In the genomic region with DNA sequence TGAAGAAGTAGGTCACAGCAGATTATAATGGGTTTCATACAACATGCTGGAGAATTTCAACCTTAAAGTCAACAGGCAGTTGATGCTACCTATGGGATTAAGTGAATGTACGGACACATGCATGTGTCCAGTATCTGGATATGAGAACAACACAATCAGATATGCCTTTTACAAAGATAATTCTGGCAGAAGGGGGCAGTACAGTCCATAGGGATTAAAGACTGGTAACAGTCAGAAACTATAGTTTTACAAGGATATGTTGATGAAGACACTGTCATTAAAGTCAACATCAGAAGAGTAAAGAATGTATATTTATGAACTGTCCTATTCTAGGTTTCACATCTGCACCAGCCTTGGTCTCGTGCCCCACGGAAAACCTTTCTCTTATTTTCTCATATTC, we compare ENCODE assay signal across 16 cellular contexts. TPM values are rescaled to one million over a fixed set of nuclear protein-coding genes. Genes with fewer than 3 reads are reported as not detected.
DNase-seq lines count a peak whose midpoint lies in the region; ATAC-seq, FAIRE-seq and TF ChIP-seq lines count a peak whose summit lies in the region.
"Had no signal": no experiment of that assay in that cellular context is flagged by ENCODE, and none has a peak within 500 bp of the region (broad histone marks: within the 10 kb centered on the region; RNA-seq: fewer than 3 reads in every experiment).

No MANE protein-coding gene starts in this region.

- H3K4me3 ChIP-seq in AG04450 (ENCODE audit: low read depth, low read length), result no peak overlapping the region
- H3K4me3 ChIP-seq in adrenal gland, result no peak overlapping the region
- H3K4me3 ChIP-seq in kidney (ENCODE audit: low read length in 2 of 2), result no peak overlapping the region
- H3K4me3 ChIP-seq in heart right ventricle, result no peak overlapping the region
- no peak overlapping the region for H3K4me3 ChIP-seq in uterus
- H3K4me3 ChIP-seq: prostate gland had no signal

- H3K9me3 ChIP-seq in AG04450 (ENCODE audit: control insufficient read depth, insufficient read depth, low read length) (no peaks in the 10 kb centered on the region), adrenal gland (replicated peaks in 1 of 3) (no peaks in the 10 kb centered on the region), kidney (ENCODE audit: control insufficient read depth in 1 of 2, low read length in 2 of 2) (no peaks in the 10 kb centered on the region), heart right ventricle (no peaks in the 10 kb centered on the region), uterus (no peaks in the 10 kb centered on the region)
- H3K9me3 ChIP-seq: prostate gland had no signal

- no peaks in the 10 kb centered on the region for H3K4me1 ChIP-seq in adrenal gland (replicated peaks in 1 of 2)
- H3K4me1 ChIP-seq in kidney (ENCODE audit: control insufficient read depth in 1 of 2, insufficient read depth in 1 of 2, low read depth in 1 of 2, low read length in 2 of 2), result no peaks in the 10 kb centered on the region
- H3K4me1 ChIP-seq in heart right ventricle, result no peaks in the 10 kb centered on the region
- no peaks in the 10 kb centered on the region for H3K4me1 ChIP-seq in uterus
- H3K4me1 ChIP-seq: prostate gland had no signal

- CTCF ChIA-PET in AG04450 (lab: Charles Lee), result interaction anchor here (0.6 kb wide), 1 partner anchor 316 kb away, joined by 3 read pairs; no protein-coding TSS in a partner anchor

- H3K36me3 ChIP-seq in adrenal gland (replicated peaks in 1 of 2), result peaks cover 0 to 33% of the 10 kb centered on the region in 2 donors
- H3K36me3 ChIP-seq in kidney (ENCODE audit: control insufficient read depth in 1 of 2, insufficient read depth in 2 of 2, low read length in 2 of 2), result peaks cover 15 to 37% of the 10 kb centered on the region in 2 donors
- peaks cover 0 to 100% (median 68%) of the 10 kb centered on the region in 9 donors for H3K36me3 ChIP-seq in heart right ventricle
- no peaks in the 10 kb centered on the region for H3K36me3 ChIP-seq in uterus
- H3K36me3 ChIP-seq: prostate gland had no signal

- POLR2A ChIA-PET in AG04450 (lab: Yijun Ruan, JAX), result no interaction called here

- peak; percentile 32; the same call in 1 of the 2 replicates for TF ChIP-seq CTCF in AG04450 (IDR thresholded peaks at IDR 0.05; ENCODE audit: low read depth, low read length)
- peak in 5 of 6 experiments; percentile 17 to 38 (median 19) for TF ChIP-seq CTCF in adrenal gland (IDR thresholded peaks at IDR 0.05)
- TF ChIP-seq CTCF in kidney (IDR thresholded peaks at IDR 0.05; ENCODE audit: borderline replicate concordance, extremely low read depth, insufficient read depth), result peak; percentile 3
- peak in 4 of 9 donors; percentile 6 to 24 (median 10) for TF ChIP-seq CTCF in heart right ventricle (IDR thresholded peaks at IDR 0.05)
- no peak for TF ChIP-seq CTCF in uterus (IDR thresholded peaks at IDR 0.05)

- intact Hi-C loops in adrenal gland (cut with DNase I) (no loop called here), kidney (cut with DNase I) (no loop called here), heart right ventricle (cut with DNase I) (no loop called here), uterus (cut with DNase I; ENCODE audit: low total_unique reads) (no loop called here)

- no peak overlapping the region for H3K27ac ChIP-seq in AG04450 (ENCODE audit: low read depth, low read length)
- H3K27ac ChIP-seq in adrenal gland, result no peak overlapping the region
- H3K27ac ChIP-seq in kidney (ENCODE audit: low read depth in 2 of 2, low read length in 2 of 2), result no peak overlapping the region
- no peak overlapping the region for H3K27ac ChIP-seq in heart right ventricle
- H3K27ac ChIP-seq in uterus, result no peak overlapping the region
- H3K27ac ChIP-seq: HL-60, prostate gland had no signal

- no peak overlapping the region for H3K9ac ChIP-seq in kidney (ENCODE audit: low read length in 2 of 2)

- WGBS in adrenal gland, 4 donors, result 97 to 100% (median 98%) methylated on average over 3 of the region's 3 CpGs
- WGBS in heart right ventricle, 2 donors, result 98 to 99% methylated on average over 3 of the region's 3 CpGs

- H3K27me3 ChIP-seq in AG04450 (ENCODE audit: control insufficient read depth, insufficient read depth, low read length), result no peaks in the 10 kb centered on the region
- H3K27me3 ChIP-seq in adrenal gland, result no peaks in the 10 kb centered on the region
- no peaks in the 10 kb centered on the region for H3K27me3 ChIP-seq in heart right ventricle
- H3K27me3 ChIP-seq in uterus, result no peaks in the 10 kb centered on the region

- no peak for DNase-seq in AG04450 (ENCODE audit: low read depth, low spot score)
- peak; percentile 54 for DNase-seq in HT-29 (ENCODE audit: low spot score)
- DNase-seq in adrenal gland, result no peak
- DNase-seq in kidney, result no peak
- DNase-seq in heart right ventricle, result no peak
- no peak for DNase-seq in DMS153 (lab: John Stamatoyannopoulos, UW)
- DNase-seq in uterus, result no peak
- DNase-seq: activated B cell treated with CpG ODN at 0.5 μM for 24 hours; caudate nucleus; CD4-positive, alpha-beta T cell; glutamatergic neuron; NCI-H2029; SHP77 had no signal

- no peak for TF ChIP-seq POLR2A in adrenal gland (IDR thresholded peaks at IDR 0.05)
- TF ChIP-seq POLR2A in uterus (IDR thresholded peaks at IDR 0.05), result no peak

- ATAC-seq in HG03175 (IDR thresholded peaks at IDR 0.05; ENCODE audit: unreplicated experiment), result no peak
- ATAC-seq in heart right ventricle, result no peak

- FAIRE-seq in kidney (lab: Jason Lieb, UNC), result no peak

RNA-seq across cellular contexts. Expression of gene ANKMY2, which starts 41.5 kb away (rescaled TPM):
- polyA plus RNA-seq in AG04450 (2011; rRNA removed), result 25.0 and 31.8 TPM in 2 replicates
- polyA minus RNA-seq in AG04450 (2011; rRNA and poly(A)+ RNA removed), result 16.8 and 23.7 TPM in 2 replicates
- 8.8 and 10.2 TPM in 2 replicates for total RNA-seq in HT-29 (2014; rRNA removed; shearing (Covaris generic))
- total RNA-seq in adrenal gland, result 10 to 100 TPM in 7 of 8 donors, 1 to 10 TPM in 1; 9.3 to 23.8 (median 15.8) TPM
- 10 to 100 TPM in 1 of 3 donors, 1 to 10 TPM in 2; 5.4 to 20.0 (median 7.0) TPM for polyA plus RNA-seq in adrenal gland
- 21.9 TPM for total RNA-seq in kidney
- polyA plus RNA-seq in kidney (ENCODE audit: insufficient read depth, low read depth, low replicate concordance), result 19.3 TPM
- total RNA-seq in heart right ventricle, result 10 to 100 TPM; 21.1 to 46.7 (median 35.8) TPM
- 10 to 100 TPM; 10.7 to 13.3 TPM for polyA plus RNA-seq in heart right ventricle
- 10 to 100 TPM in 3 of 4 donors, 1 to 10 TPM in 1; 6.2 to 48.7 (median 17.2) TPM for total RNA-seq in uterus

RNA-seq across cellular contexts. Expression of gene BZW2, which starts 41.9 kb away (rescaled TPM):
- polyA plus RNA-seq in AG04450 (2011; rRNA removed), result 84.4 and 87.6 TPM in 2 replicates
- 41.1 and 66.1 TPM in 2 replicates for polyA minus RNA-seq in AG04450 (2011; rRNA and poly(A)+ RNA removed)
- 110 and 115 TPM in 2 replicates for total RNA-seq in HT-29 (2014; rRNA removed; shearing (Covaris generic))
- total RNA-seq in adrenal gland, result 10 to 100 TPM; 18.5 to 39.6 (median 34.2) TPM
- 10 to 100 TPM; 11.1 to 43.0 (median 19.7) TPM for polyA plus RNA-seq in adrenal gland
- 49.1 TPM for total RNA-seq in kidney
- 24.8 TPM for polyA plus RNA-seq in kidney (ENCODE audit: insufficient read depth, low read depth, low replicate concordance)
- total RNA-seq in heart right ventricle, result 100 to 1,000 TPM; 231 to 470 (median 351) TPM
- polyA plus RNA-seq in heart right ventricle, result 100 to 1,000 TPM; 147 to 177 TPM
- total RNA-seq in uterus, result 10 to 100 TPM; 16.5 to 50.0 (median 32.4) TPM

Comparison
In these comparisons a context has a peak if more than half of its experiments do, and no peak if none do; other contexts are left out.
1. CTCF ChIP-seq: peak in AG04450 (single experiment), adrenal gland (5 of 6) and kidney (single experiment); none in uterus (0 of 4).